In genomic region chr2:74959106-74959751, GRCh38 we compare ENCODE assay signal across 8 cellular contexts. TPM values are rescaled to one million over a fixed set of nuclear protein-coding genes. Genes with fewer than 3 reads are reported as not detected.
DNase-seq lines count a peak whose midpoint lies in the region; ATAC-seq and TF ChIP-seq lines count a peak whose summit lies in the region.

No MANE protein-coding gene starts in this region.

- intact Hi-C loops in psoas muscle (cut with DNase I): loop anchor here in 1 of 2 donors (10.0 kb wide), 1 partner anchor 756 kb away; the partner anchor contains the start of gene GCFC2

- ATAC-seq in psoas muscle: no peak
- ATAC-seq in HG02798 (IDR thresholded peaks at IDR 0.05; ENCODE audit: poor library complexity, unreplicated experiment): no peak
- no peak for ATAC-seq in HG03354 (IDR thresholded peaks at IDR 0.05; ENCODE audit: poor library complexity, severe bottlenecking, unreplicated experiment)
- ATAC-seq in foreskin keratinocyte: no peak

- H3K4me1 ChIP-seq in psoas muscle (peaks cover 21% of the 10 kb centered on the region), foreskin keratinocyte (peaks cover 15% of the 10 kb centered on the region)

- H3K4me3 ChIP-seq in GM12875 (ENCODE audit: low read depth, low read length): peak overlapping the region; percentile 62
- H3K4me3 ChIP-seq in SU-DHL-6 (ENCODE audit: insufficient read depth, low read length, poor library complexity, severe bottlenecking): peak overlapping the region; percentile 70
- peak overlapping the region; percentile 70 for H3K4me3 ChIP-seq in psoas muscle

- no peak for TF ChIP-seq CTCF in GM12875 (IDR thresholded peaks at IDR 0.05; ENCODE audit: borderline replicate concordance, insufficient read depth, low read depth, low read length)
- TF ChIP-seq CTCF in SU-DHL-6 (IDR thresholded peaks at IDR 0.05; ENCODE audit: insufficient read depth, low read length, poor library complexity, severe bottlenecking): no peak
- TF ChIP-seq CTCF in psoas muscle (IDR thresholded peaks at IDR 0.05): no peak
- TF ChIP-seq CTCF in foreskin keratinocyte (conservative IDR thresholded peaks at IDR 0.05): no peak

- H3K9me2 ChIP-seq in SU-DHL-6 (replicated peaks; ENCODE audit: insufficient read depth, low read length): no peaks in the 10 kb centered on the region

- 86 to 87% (median 86%) methylated on average over 10 of the region's 10 CpGs for WGBS in psoas muscle, 3 donors

- H3K9me3 ChIP-seq in SU-DHL-6 (ENCODE audit: insufficient read depth, low read length) (peaks cover 8% of the 10 kb centered on the region; the same call in 1 of the 2 replicates), psoas muscle (no peaks in the 10 kb centered on the region)

- H3F3A ChIP-seq in SU-DHL-6 (ENCODE audit: insufficient read depth): peaks cover 6% of the 10 kb centered on the region; the same call in 1 of the 2 replicates

- H3K36me3 ChIP-seq in SU-DHL-6 (ENCODE audit: low read length): peaks cover 19% of the 10 kb centered on the region
- peaks cover 3 to 43% of the 10 kb centered on the region in 2 donors for H3K36me3 ChIP-seq in psoas muscle (ENCODE audit: insufficient read depth in 1 of 2, low read depth in 1 of 2)

- no peaks in the 10 kb centered on the region for H3K79me2 ChIP-seq in SU-DHL-6 (ENCODE audit: insufficient read depth, low read length)

- H3K27ac ChIP-seq in SU-DHL-6 (ENCODE audit: low read depth, low read length) (no peak overlapping the region), epithelial cell of prostate (peak overlapping the region; percentile 62), psoas muscle (peak overlapping the region; percentile 90), foreskin keratinocyte (no peak overlapping the region)

- H2AFZ ChIP-seq in SU-DHL-6 (ENCODE audit: low read depth, low read length, severe bottlenecking): peak overlapping the region; percentile 100

- peak overlapping the region; percentile 82 for H3K4me2 ChIP-seq in SU-DHL-6 (ENCODE audit: low read depth, low read length, poor library complexity, severe bottlenecking)

- H3K9ac ChIP-seq in SU-DHL-6 (ENCODE audit: low read length): peak overlapping the region; percentile 64

- DNase-seq in epithelial cell of prostate (ENCODE audit: low read depth, low spot score) (no peak), psoas muscle (peak in 1 of 2 donors; percentile 17), foreskin keratinocyte (no peak)
- no peak for DNase-seq in stimulated activated naive CD4-positive, alpha-beta T cell treated with Interleukin-2 at 50 U/mL for 16 hours (lab: John Stamatoyannopoulos, UW)

- H3K27me3 ChIP-seq in SU-DHL-6 (ENCODE audit: low read length): no peaks in the 10 kb centered on the region
- no peaks in the 10 kb centered on the region for H3K27me3 ChIP-seq in psoas muscle (ENCODE audit: insufficient read depth in 3 of 3, low read length in 2 of 3)
- no peaks in the 10 kb centered on the region for H3K27me3 ChIP-seq in foreskin keratinocyte

- no peaks in the 10 kb centered on the region for H4K20me1 ChIP-seq in SU-DHL-6 (ENCODE audit: low read depth, low read length)

RNA-seq across cellular contexts. Expression of gene POLE4, which starts 0.8 kb away (rescaled TPM):
- 10 to 100 TPM; 53.4 to 96.6 (median 72.8) TPM for total RNA-seq in psoas muscle
- 100 to 1,000 TPM in 1 of 3 donors, 10 to 100 TPM in 2; 77.7 to 106 (median 78.2) TPM for polyA plus RNA-seq in psoas muscle
- 72.2 and 76.2 TPM in 2 replicates for total RNA-seq in foreskin keratinocyte
- 140 and 141 TPM in 2 replicates for polyA plus RNA-seq in foreskin keratinocyte

Comparison
In these comparisons a context has a peak if more than half of its experiments do, and no peak if none do; other contexts are left out.
1. H3K27ac ChIP-seq: peak in epithelial cell of prostate (single experiment) and psoas muscle (single experiment); none in SU-DHL-6 (single experiment) and foreskin keratinocyte (single experiment).
2. Peak in every context shown above with its lines, with median percentiles within 50 percentile points of each other: H3K4me3 ChIP-seq.